In genomic region chr15:33059184-33059583, GRCh38 we compare ENCODE assay signal across 2 cellular contexts.
TF ChIP-seq lines count a peak whose summit lies in the region.

No MANE protein-coding gene starts in this region.

TF ChIP-seq in IMR-90, 13 proteins besides CTCF, POLR2A, EP300 and RAD21 (continued from another document):
- TF ChIP-seq MAFK (IDR thresholded peaks at IDR 0.05; ENCODE audit: low read depth, low read length) (no peak), FOS (IDR thresholded peaks at IDR 0.05; ENCODE audit: low read depth, low read length) (no peak), CEBPB (IDR thresholded peaks at IDR 0.05; ENCODE audit: low read depth, low read length) (no peak), MAZ (IDR thresholded peaks at IDR 0.05; ENCODE audit: borderline replicate concordance, low read depth, low read length) (no peak), ELK1 (IDR thresholded peaks at IDR 0.05; ENCODE audit: borderline replicate concordance, low read depth, low read length) (no peak), USF2 (IDR thresholded peaks at IDR 0.05; ENCODE audit: low read depth, low read length) (no peak), RFX5 (IDR thresholded peaks at IDR 0.05; ENCODE audit: low read depth, low read length) (no peak), NFE2L2 (IDR thresholded peaks at IDR 0.05; ENCODE audit: low read depth, low read length) (no peak), BHLHE40 (IDR thresholded peaks at IDR 0.05; ENCODE audit: low read depth, low read length) (no peak)

TF ChIP-seq in SK-N-SH, 30 proteins besides CTCF, POLR2A, EP300 and RAD21 (continued from another document):
- TF ChIP-seq FOSL2 (IDR thresholded peaks at IDR 0.05; ENCODE audit: borderline replicate concordance, low read depth) (no peak), GABPA (IDR thresholded peaks at IDR 0.05; ENCODE audit: low read depth) (no peak), RCOR1 (IDR thresholded peaks at IDR 0.05; ENCODE audit: low read length) (no peak), IRF3 (IDR thresholded peaks at IDR 0.05; ENCODE audit: low read depth, low read length) (no peak), NFIC (IDR thresholded peaks at IDR 0.05; ENCODE audit: borderline replicate concordance) (peak; percentile 49; the same call in 1 of the 2 replicates), TAF1 (IDR thresholded peaks at IDR 0.05; ENCODE audit: borderline replicate concordance, low read depth, low read length) (no peak), TCF12 (IDR thresholded peaks at IDR 0.05) (peak; percentile 12; the same call in 1 of the 2 replicates), RXRA (IDR thresholded peaks at IDR 0.05; ENCODE audit: borderline replicate concordance, low read depth) (no peak), SIN3A (IDR thresholded peaks at IDR 0.05; ENCODE audit: borderline replicate concordance, low read depth, low read length) (no peak), MEF2A (IDR thresholded peaks at IDR 0.05; ENCODE audit: borderline replicate concordance, low read depth) (peak; percentile 56; the same call in 1 of the 2 replicates), FOXM1 (IDR thresholded peaks at IDR 0.05; ENCODE audit: low read depth) (no peak)
